Comparison of ENCODE assay signal across 15 cellular contexts in the genomic region with DNA sequence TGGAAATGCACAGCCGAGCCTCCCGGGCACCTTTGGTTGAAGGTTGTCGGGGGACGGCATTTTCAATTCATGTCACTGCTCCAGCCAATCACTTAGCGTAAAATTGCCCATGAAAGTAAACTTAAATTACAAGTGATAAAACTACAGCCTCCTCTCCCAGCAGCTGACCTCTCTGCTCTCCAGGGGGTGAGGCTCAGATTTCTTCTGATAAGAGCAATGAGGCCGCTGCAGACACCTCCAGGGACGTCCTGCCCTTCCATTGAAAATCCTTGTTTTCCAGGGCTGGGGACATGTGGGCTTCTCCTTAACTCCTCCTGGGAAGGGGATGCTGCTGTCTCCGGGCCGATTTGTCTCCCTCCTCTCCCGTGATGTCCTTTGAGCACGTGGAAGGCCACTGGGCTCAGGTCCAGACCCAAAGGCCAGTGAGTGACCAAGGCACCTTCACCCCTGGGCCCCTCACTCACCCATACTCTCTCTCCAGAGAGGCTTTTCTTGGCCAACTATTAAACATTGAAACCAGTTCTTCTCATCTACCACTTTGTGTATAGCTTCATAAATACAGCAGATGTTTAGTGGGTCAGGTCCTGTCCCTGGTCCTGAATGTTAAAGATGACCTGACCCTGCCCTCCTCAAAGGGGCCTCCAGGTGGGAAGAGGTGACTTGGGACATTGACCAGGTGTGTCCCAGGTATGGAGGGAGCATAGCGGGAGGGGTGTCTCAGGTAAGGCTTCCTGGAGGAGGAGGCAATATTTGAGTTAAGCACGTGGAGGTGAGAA. TPM values are rescaled to one million over a fixed set of nuclear protein-coding genes. Genes with fewer than 3 reads are reported as not detected.
"Had no signal": no experiment of that assay in that cellular context is flagged by ENCODE, and none has a peak within 500 bp of the region (broad histone marks: within the 10 kb centered on the region; RNA-seq: fewer than 3 reads in every experiment).

No MANE protein-coding gene starts in this region.

- H3K36me3 ChIP-seq: ascending aorta, gastrocnemius medialis, lower lobe of right lung, stomach had no signal

- DNase-seq: activated CD4-positive, alpha-beta T cell treated with anti-CD3 and anti-CD28 coated beads, Interleukin-2, amount 50 U/mL, for 4 hours; activated CD4-positive, CD25-positive, alpha-beta regulatory T cell treated with anti-CD3 and anti-CD28 coated beads, Interleukin-2, amount 50 U/mL, for 72 hours; activated naive CD4-positive, alpha-beta T cell treated with anti-CD3 and anti-CD28 coated beads, Interleukin-2, amount 10 ng/mL, durations not matched to agents 7 days and 5 days; dermis blood vessel endothelial cell; gastrocnemius medialis; left cardiac atrium; lower lobe of right lung; midbrain; stimulated activated CD4-positive, alpha-beta T cell treated with anti-CD3 and anti-CD28 coated beads, Interleukin-2, amount 100 ng/mL, for 24 hours; stomach; T1000; testis had no signal

- ATAC-seq: gastrocnemius medialis, left cardiac atrium, lower lobe of right lung had no signal

- H3K4me1 ChIP-seq: lower lobe of right lung, stomach had no signal

- H3K9ac ChIP-seq: parathyroid adenoma had no signal

- H3K27me3 ChIP-seq: ascending aorta, testis had no signal

- H3K79me2 ChIP-seq: parathyroid adenoma had no signal

- H3K27ac ChIP-seq: ascending aorta, gastrocnemius medialis, lower lobe of right lung, parathyroid adenoma, stomach, testis had no signal

- H3K4me3 ChIP-seq: ascending aorta, gastrocnemius medialis, lower lobe of right lung, stomach, testis had no signal

- H3K9me3 ChIP-seq: ascending aorta, gastrocnemius medialis, lower lobe of right lung, stomach, testis had no signal

RNA-seq across cellular contexts. Expression of a gene that starts 52.3 kb away (rescaled TPM):
- total RNA-seq: ascending aorta, bronchial epithelial cell, gastrocnemius medialis had no signal
